Comparison of ENCODE assay signal across 9 cellular contexts in genomic region chr9:23825700-23826099, GRCh38. TPM values are rescaled to one million over a fixed set of nuclear protein-coding genes. Genes with fewer than 3 reads are reported as not detected.
DNase-seq lines count a peak whose midpoint lies in the region; ATAC-seq and TF ChIP-seq lines count a peak whose summit lies in the region.
"Had no signal": no experiment of that assay in that cellular context is flagged by ENCODE, and none has a peak within 500 bp of the region (broad histone marks: within the 10 kb centered on the region; RNA-seq: fewer than 3 reads in every experiment).

No MANE protein-coding gene starts in this region.

- peaks cover 7% of the 10 kb centered on the region for H3K79me2 ChIP-seq in mammary epithelial cell (ENCODE audit: insufficient read depth, low read length)

- no peak for TF ChIP-seq CTCF in mammary epithelial cell (conservative IDR thresholded peaks at IDR 0.05 in 1 of 2, IDR thresholded peaks at IDR 0.05 in 1 of 2; ENCODE audit: extremely low read depth in 1 of 2, insufficient read depth in 1 of 2, low read depth in 1 of 2, low read length in 2 of 2)
- TF ChIP-seq CTCF in testis (IDR thresholded peaks at IDR 0.05) = no peak

- peak overlapping the region; percentile 99 for H3K4me2 ChIP-seq in mammary epithelial cell (ENCODE audit: insufficient read depth, low read depth, low read length)

- dilution Hi-C loops in mammary epithelial cell (cut with HindIII; ENCODE audit: low sequenced_read_pairs) = no loop called here

- no peaks in the 10 kb centered on the region for H3K36me3 ChIP-seq in mammary epithelial cell (ENCODE audit: insufficient read depth, low read length)
- H3K36me3 ChIP-seq in testis (ENCODE audit: low read depth, missing control alignments) = no peaks in the 10 kb centered on the region

- H3K9ac ChIP-seq in mammary epithelial cell (ENCODE audit: insufficient read depth, low read length) = peak overlapping the region; percentile 44

- peaks cover 34% of the 10 kb centered on the region for H3K4me1 ChIP-seq in mammary epithelial cell (ENCODE audit: insufficient read depth, low read length)
- peaks cover 6% of the 10 kb centered on the region for H3K4me1 ChIP-seq in testis

- in situ Hi-C loops in mammary epithelial cell (cut with MboI; ENCODE audit: low sequenced_read_pairs in 2 of 2) = no loop called here

- peak overlapping the region; percentile 89 for H2AFZ ChIP-seq in mammary epithelial cell (ENCODE audit: low read depth, low read length)

- no peaks in the 10 kb centered on the region for H4K20me1 ChIP-seq in mammary epithelial cell (ENCODE audit: insufficient read depth, low read length)

- DNase-seq in LHCN-M2 (ENCODE audit: low read depth) (peak; percentile 20), mammary epithelial cell (no peak), kidney tubule cell (ENCODE audit: low spot score) (peak; percentile 13), testis (no peak), NCI-H1436 (lab: John Stamatoyannopoulos, UW) (no peak)
- DNase-seq in activated CD4-positive, CD25-positive, alpha-beta regulatory T cell treated with anti-CD3 and anti-CD28 coated beads, Interleukin-2, amount 50 U/mL, for 72 hours = no peak
- DNase-seq in activated CD4-positive, alpha-beta T cell treated with anti-CD3 and anti-CD28 coated beads for 1 hour = no peak
- DNase-seq: SIG-M5 had no signal

- H3K27ac ChIP-seq in mammary epithelial cell (ENCODE audit: insufficient read depth, low read depth, low read length) = peak overlapping the region; percentile 20
- H3K27ac ChIP-seq in testis = no peak overlapping the region

- peak overlapping the region; percentile 45 to 71 (median 69) for H3K4me3 ChIP-seq in mammary epithelial cell (replicated peaks in 1 of 3; ENCODE audit: insufficient read depth in 1 of 3, low read depth in 2 of 3, low read length in 3 of 3)
- H3K4me3 ChIP-seq in testis = peak overlapping the region; percentile 27 to 54

- no TSS peak for BruUV-seq in mammary epithelial cell (replicated peaks; lab: Mats Ljungman, UMichigan)

- H3K27me3 ChIP-seq in mammary epithelial cell (ENCODE audit: insufficient read depth, low read length) = peaks cover 7% of the 10 kb centered on the region
- H3K27me3 ChIP-seq in testis = no peaks in the 10 kb centered on the region

- no peaks in the 10 kb centered on the region for H3K9me3 ChIP-seq in mammary epithelial cell (replicated peaks; ENCODE audit: insufficient read depth, low read length)
- H3K9me3 ChIP-seq in testis = no peaks in the 10 kb centered on the region

- intact Hi-C loops in mammary epithelial cell (cut with micrococcal nuclease) (loop anchor here (2.0 to 5.0 kb wide), 5 partner anchors 51 to 333 kb away; no protein-coding TSS in a partner anchor), testis (cut with DNase I; ENCODE audit: low total_unique reads) (no loop called here)

- TF ChIP-seq POLR2A in testis (IDR thresholded peaks at IDR 0.05) = no peak

- CTCF ChIA-PET in mammary epithelial cell (lab: Charles Lee; ENCODE audit: low non-redundant PET) = interaction anchor here (1.0 kb wide), 2 partner anchors 17 to 1519 kb away, joined by 5 to 9 read pairs; no protein-coding TSS in a partner anchor

- 5% methylated on average over 12 of the region's 12 CpGs for WGBS in mammary epithelial cell (ENCODE audit: low coverage, missing lambda C conversion rate)
- whole genome bisulfite sequencing in testis, 2 donors = 1 to 3% methylated on average over 12 of the region's 12 CpGs

- ATAC-seq in GM21367 (IDR thresholded peaks at IDR 0.05; ENCODE audit: unreplicated experiment) = no peak

RNA-seq across cellular contexts. Expression of gene ELAVL2, which starts 0.3 kb away (rescaled TPM):
- 4.4 and 7.5 TPM in 2 replicates for total RNA-seq in LHCN-M2 (2014; rRNA removed)
- polyA plus RNA-seq in LHCN-M2 (2012) = 2.6 TPM
- total RNA-seq in mammary epithelial cell = 1 to 10 TPM in 1 of 2 donors, under 1 TPM in 1; 0.67 to 5.7 TPM
- polyA plus RNA-seq in mammary epithelial cell = 5.2 TPM
- 11.7 TPM for polyA minus RNA-seq in mammary epithelial cell
- total RNA-seq in testis = 10 to 100 TPM; 75.7 to 77.0 TPM
- polyA plus RNA-seq in testis (ENCODE audit: insufficient read depth, low read depth, low replicate concordance) = 52.7 TPM

Comparison
In these comparisons a context has a peak if more than half of its experiments do, and no peak if none do; other contexts are left out.
1. DNase-seq: peak in LHCN-M2 (single experiment) and kidney tubule cell (single experiment); none in mammary epithelial cell (single experiment), testis (single experiment), activated CD4-positive, CD25-positive, alpha-beta regulatory T cell treated with anti-CD3 and anti-CD28 coated beads, Interleukin-2, amount 50 U/mL, for 72 hours (single experiment), activated CD4-positive, alpha-beta T cell treated with anti-CD3 and anti-CD28 coated beads for 1 hour (single experiment) and NCI-H1436 (single experiment).